Comparison of ENCODE assay signal across 17 cellular contexts in the genomic region with DNA sequence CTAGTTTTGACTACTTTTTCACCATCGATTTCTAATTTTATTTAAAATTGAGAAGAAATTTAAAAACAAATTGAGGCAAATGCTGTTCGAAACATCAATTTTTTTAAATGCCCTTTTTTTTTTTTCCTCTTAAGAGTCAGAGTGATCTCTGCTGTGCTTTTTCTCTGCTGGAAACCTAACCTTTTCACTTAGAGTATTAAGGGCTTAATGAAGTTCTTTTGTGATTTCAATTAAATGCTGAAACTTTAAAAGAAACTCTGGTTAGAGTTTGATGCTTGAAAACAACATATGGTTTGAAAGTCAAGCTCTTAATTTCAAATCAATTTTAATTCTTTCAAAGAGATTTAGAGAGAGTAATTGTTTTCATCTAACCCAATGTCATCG.
DNase-seq lines count a peak whose midpoint lies in the region; ATAC-seq and TF ChIP-seq lines count a peak whose summit lies in the region.
"Had no signal": no experiment of that assay in that cellular context is flagged by ENCODE, and none has a peak within 500 bp of the region (broad histone marks: within the 10 kb centered on the region; RNA-seq: fewer than 3 reads in every experiment).

No MANE protein-coding gene starts in this region.

- no peak overlapping the region for H3K23ac ChIP-seq in trophoblast cell (ENCODE audit: low read length)

- no peak overlapping the region for H2BK5ac ChIP-seq in trophoblast cell (ENCODE audit: low read depth, low read length, poor library complexity)

- WGBS in trophoblast cell (ENCODE audit: extremely low coverage, insufficient coverage, insufficient read length): no CpG with 5 or more reads among the region's 3 CpGs
- WGBS in GM23248 (ENCODE audit: low coverage in 1 of 2, low lambda C conversion rate in 2 of 2, missing lambda C conversion rate in 2 of 2), 2 experiments: 79 to 80% methylated on average over 3 of the region's 3 CpGs

- H3K36me3 ChIP-seq in HUES48 (ENCODE audit: control insufficient read depth, insufficient read depth, low read length) (no peaks in the 10 kb centered on the region), iPS-18a (ENCODE audit: control insufficient read depth, low read depth, low read length) (peaks cover 3% of the 10 kb centered on the region), trophoblast cell (ENCODE audit: control insufficient read depth in 1 of 2, insufficient read depth in 2 of 2, low read length in 2 of 2) (peaks cover 3 to 10% of the 10 kb centered on the region in 2 experiments), GM23248 (ENCODE audit: low read depth) (no peaks in the 10 kb centered on the region)
- H3K36me3 ChIP-seq: HAP-1 had no signal

- TF ChIP-seq CTCF in WTC11 (IDR thresholded peaks at IDR 0.05): no peak

- in situ Hi-C loops in GM23248 (cut with MboI): no loop called here

- H3K9ac ChIP-seq in HUES48 (ENCODE audit: low read depth, low read length) (no peak overlapping the region; the same call in 1 of the 2 replicates), iPS-18a (ENCODE audit: low read length) (peak overlapping the region; percentile 15), trophoblast cell (ENCODE audit: low read length) (no peak overlapping the region), GM23248 (no peak overlapping the region)

- no peak overlapping the region for H2AK5ac ChIP-seq in trophoblast cell (ENCODE audit: low read length)

- no peak overlapping the region for H2BK120ac ChIP-seq in trophoblast cell (ENCODE audit: insufficient read depth, low read length, poor library complexity)

- peaks cover 4% of the 10 kb centered on the region; the same call in 1 of the 2 replicates for H3K36me3 Mint-ChIP-seq in WTC11

- H3K14ac ChIP-seq in trophoblast cell (ENCODE audit: low read length): no peak overlapping the region

- H3K27ac Mint-ChIP-seq in WTC11: no peak overlapping the region
- H3K27ac Mint-ChIP-seq: B cell; CD4-positive, alpha-beta T cell; HFFc6; IgD-negative memory B cell had no signal

- no peak for DNase-seq in WTC11 (ENCODE audit: low spot score)
- no peak for DNase-seq in trophoblast cell
- DNase-seq in GM23248: no peak
- no peak for DNase-seq in anterior cingulate cortex (lab: John Stamatoyannopoulos, UW)
- no peak for DNase-seq in NK-92 (lab: John Stamatoyannopoulos, UW; ENCODE audit: unreplicated experiment)
- DNase-seq: C1 segment of cervical spinal cord; Calu3; CD4-positive, alpha-beta T cell; DMS 273 treated with DMSO at 0.1 percent for 48 hours; GOT3; HFFc6 had no signal

- H4K8ac ChIP-seq in trophoblast cell (ENCODE audit: low read depth, low read length): no peak overlapping the region

- H4K20me1 ChIP-seq in GM23248 (ENCODE audit: insufficient read depth): no peaks in the 10 kb centered on the region

- no peaks in the 10 kb centered on the region for H3K9me2 ChIP-seq in GM23248 (ENCODE audit: insufficient read depth)

- H3K4me1 ChIP-seq in HUES48 (ENCODE audit: control insufficient read depth, insufficient read depth, low read length) (peaks cover 40% of the 10 kb centered on the region), iPS-18a (ENCODE audit: control insufficient read depth, low read depth, low read length) (peaks cover 27% of the 10 kb centered on the region), trophoblast cell (ENCODE audit: control insufficient read depth in 1 of 2, insufficient read depth in 2 of 2, low read length in 2 of 2) (peaks cover 6 to 8% of the 10 kb centered on the region in 2 experiments), GM23248 (ENCODE audit: insufficient read depth) (peaks cover 13% of the 10 kb centered on the region; the same call in 1 of the 2 replicates)

- H2AFZ ChIP-seq in trophoblast cell (ENCODE audit: insufficient read depth, low read length, poor library complexity): no peak overlapping the region
- H2AFZ ChIP-seq in GM23248: no peak overlapping the region

- peaks cover 2% of the 10 kb centered on the region for H3K79me1 ChIP-seq in trophoblast cell (ENCODE audit: low read length)

- H3K4me3 Mint-ChIP-seq in WTC11: peak overlapping the region; percentile 35; the same call in 1 of the 2 replicates
- H3K4me3 Mint-ChIP-seq: B cell; CD4-positive, alpha-beta T cell; HFFc6; IgD-negative memory B cell had no signal

- no peaks in the 10 kb centered on the region for H3K79me2 ChIP-seq in trophoblast cell (ENCODE audit: control insufficient read depth, insufficient read depth, low read length, poor library complexity)
- no peaks in the 10 kb centered on the region for H3K79me2 ChIP-seq in GM23248 (ENCODE audit: insufficient read depth)

- H3K27me3 Mint-ChIP-seq in WTC11 (ENCODE audit: low read depth): peaks cover 14% of the 10 kb centered on the region
- H3K27me3 Mint-ChIP-seq: B cell; CD4-positive, alpha-beta T cell; IgD-negative memory B cell had no signal

- no peak overlapping the region for H3K4me2 ChIP-seq in trophoblast cell (ENCODE audit: low read length)
- no peak overlapping the region for H3K4me2 ChIP-seq in GM23248 (ENCODE audit: unreplicated experiment)

- H3F3A ChIP-seq in GM23248 (ENCODE audit: insufficient read depth): no peaks in the 10 kb centered on the region

- H3K9me3 Mint-ChIP-seq in WTC11: 0 out of 2 replicates have a peak, but pooled peaks cover 4% of the 10 kb centered on the region
- H3K9me3 Mint-ChIP-seq: CD4-positive, alpha-beta T cell had no signal

- H3K18ac ChIP-seq in trophoblast cell (ENCODE audit: low read length): no peak overlapping the region

- H3K4me1 Mint-ChIP-seq in WTC11: peaks cover 45% of the 10 kb centered on the region
- H3K4me1 Mint-ChIP-seq: B cell had no signal

- H4K12ac ChIP-seq in trophoblast cell (ENCODE audit: low read depth, low read length): no peak overlapping the region

- no peaks in the 10 kb centered on the region for H3K27me3 ChIP-seq in HUES48 (ENCODE audit: control insufficient read depth, insufficient read depth, low read length)
- H3K27me3 ChIP-seq in iPS-18a (ENCODE audit: control insufficient read depth, insufficient read depth, low read length): no peaks in the 10 kb centered on the region
- no peaks in the 10 kb centered on the region for H3K27me3 ChIP-seq in trophoblast cell (ENCODE audit: insufficient read depth, low read length)
- no peaks in the 10 kb centered on the region for H3K27me3 ChIP-seq in GM23248 (replicated peaks; ENCODE audit: insufficient read depth)

- CTCF ChIA-PET in WTC11 (lab: Charles Lee): no interaction called here

- H3K27ac ChIP-seq in HUES48 (ENCODE audit: low read depth, low read length): peak overlapping the region; percentile 94
- H3K27ac ChIP-seq in iPS-18a (ENCODE audit: low read length): no peak overlapping the region
- H3K27ac ChIP-seq in trophoblast cell (ENCODE audit: low read depth, low read length): peak overlapping the region; percentile 32
- H3K27ac ChIP-seq in GM23248: no peak overlapping the region

- H2BK12ac ChIP-seq in trophoblast cell (ENCODE audit: low read length): no peak overlapping the region

- H3K4me3 ChIP-seq in HUES48 (ENCODE audit: low read depth, low read length) (peak overlapping the region; percentile 38), iPS-18a (ENCODE audit: low read length) (peak overlapping the region; percentile 19), trophoblast cell (ENCODE audit: low read depth, low read length) (no peak overlapping the region), GM23248 (no peak overlapping the region)
- H3K4me3 ChIP-seq: GM12878, HAP-1 had no signal

- no peak overlapping the region for H4K91ac ChIP-seq in trophoblast cell (ENCODE audit: low read depth, low read length)

- 0 out of 2 replicates have a peak, but pooled peaks have one; percentile 33 for ATAC-seq in WTC11
- ATAC-seq: GM12878 had no signal

- POLR2A ChIA-PET in WTC11 (lab: Charles Lee): no interaction called here

- no peaks in the 10 kb centered on the region for H3K9me3 ChIP-seq in HUES48 (ENCODE audit: control insufficient read depth, insufficient read depth, low read length)
- H3K9me3 ChIP-seq in iPS-18a (ENCODE audit: control insufficient read depth, low read depth, low read length): no peaks in the 10 kb centered on the region
- H3K9me3 ChIP-seq in trophoblast cell (ENCODE audit: insufficient read depth, low read depth, low read length): peaks cover 2% of the 10 kb centered on the region
- H3K9me3 ChIP-seq in GM23248 (ENCODE audit: low read depth): no peaks in the 10 kb centered on the region
- H3K9me3 ChIP-seq: HAP-1 had no signal

- H3K4ac ChIP-seq in trophoblast cell (ENCODE audit: low read depth, low read length): no peak overlapping the region

TF ChIP-seq in WTC11, 78 proteins besides CTCF, POLR2A, EP300 and RAD21 (continues in another document):
- TF ChIP-seq ESRRA (CRISPR knock-in tag; IDR thresholded peaks at IDR 0.05; ENCODE audit: borderline replicate concordance) (no peak), ZNF671 (CRISPR knock-in tag; IDR thresholded peaks at IDR 0.05) (no peak), ATF1 (CRISPR knock-in tag; IDR thresholded peaks at IDR 0.05) (no peak), NR3C1 (CRISPR knock-in tag; conservative IDR thresholded peaks at IDR 0.05; ENCODE audit: low read depth) (no peak)
- TF ChIP-seq, protein P1, sequence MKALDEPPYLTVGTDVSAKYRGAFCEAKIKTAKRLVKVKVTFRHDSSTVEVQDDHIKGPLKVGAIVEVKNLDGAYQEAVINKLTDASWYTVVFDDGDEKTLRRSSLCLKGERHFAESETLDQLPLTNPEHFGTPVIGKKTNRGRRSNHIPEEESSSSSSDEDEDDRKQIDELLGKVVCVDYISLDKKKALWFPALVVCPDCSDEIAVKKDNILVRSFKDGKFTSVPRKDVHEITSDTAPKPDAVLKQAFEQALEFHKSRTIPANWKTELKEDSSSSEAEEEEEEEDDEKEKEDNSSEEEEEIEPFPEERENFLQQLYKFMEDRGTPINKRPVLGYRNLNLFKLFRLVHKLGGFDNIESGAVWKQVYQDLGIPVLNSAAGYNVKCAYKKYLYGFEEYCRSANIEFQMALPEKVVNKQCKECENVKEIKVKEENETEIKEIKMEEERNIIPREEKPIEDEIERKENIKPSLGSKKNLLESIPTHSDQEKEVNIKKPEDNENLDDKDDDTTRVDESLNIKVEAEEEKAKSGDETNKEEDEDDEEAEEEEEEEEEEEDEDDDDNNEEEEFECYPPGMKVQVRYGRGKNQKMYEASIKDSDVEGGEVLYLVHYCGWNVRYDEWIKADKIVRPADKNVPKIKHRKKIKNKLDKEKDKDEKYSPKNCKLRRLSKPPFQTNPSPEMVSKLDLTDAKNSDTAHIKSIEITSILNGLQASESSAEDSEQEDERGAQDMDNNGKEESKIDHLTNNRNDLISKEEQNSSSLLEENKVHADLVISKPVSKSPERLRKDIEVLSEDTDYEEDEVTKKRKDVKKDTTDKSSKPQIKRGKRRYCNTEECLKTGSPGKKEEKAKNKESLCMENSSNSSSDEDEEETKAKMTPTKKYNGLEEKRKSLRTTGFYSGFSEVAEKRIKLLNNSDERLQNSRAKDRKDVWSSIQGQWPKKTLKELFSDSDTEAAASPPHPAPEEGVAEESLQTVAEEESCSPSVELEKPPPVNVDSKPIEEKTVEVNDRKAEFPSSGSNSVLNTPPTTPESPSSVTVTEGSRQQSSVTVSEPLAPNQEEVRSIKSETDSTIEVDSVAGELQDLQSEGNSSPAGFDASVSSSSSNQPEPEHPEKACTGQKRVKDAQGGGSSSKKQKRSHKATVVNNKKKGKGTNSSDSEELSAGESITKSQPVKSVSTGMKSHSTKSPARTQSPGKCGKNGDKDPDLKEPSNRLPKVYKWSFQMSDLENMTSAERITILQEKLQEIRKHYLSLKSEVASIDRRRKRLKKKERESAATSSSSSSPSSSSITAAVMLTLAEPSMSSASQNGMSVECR (CRISPR knock-in tag; IDR thresholded peaks at IDR 0.05; ENCODE audit: borderline replicate concordance): no peak

Comparison
In these comparisons a context has a peak if more than half of its experiments do, and no peak if none do; other contexts are left out.
1. H3K27ac ChIP-seq: peak in HUES48 (single experiment) and trophoblast cell (single experiment); none in iPS-18a (single experiment) and GM23248 (single experiment).
2. H3K4me3 ChIP-seq: peak in HUES48 (single experiment) and iPS-18a (single experiment); none in trophoblast cell (single experiment) and GM23248 (single experiment).